In the genomic region with DNA sequence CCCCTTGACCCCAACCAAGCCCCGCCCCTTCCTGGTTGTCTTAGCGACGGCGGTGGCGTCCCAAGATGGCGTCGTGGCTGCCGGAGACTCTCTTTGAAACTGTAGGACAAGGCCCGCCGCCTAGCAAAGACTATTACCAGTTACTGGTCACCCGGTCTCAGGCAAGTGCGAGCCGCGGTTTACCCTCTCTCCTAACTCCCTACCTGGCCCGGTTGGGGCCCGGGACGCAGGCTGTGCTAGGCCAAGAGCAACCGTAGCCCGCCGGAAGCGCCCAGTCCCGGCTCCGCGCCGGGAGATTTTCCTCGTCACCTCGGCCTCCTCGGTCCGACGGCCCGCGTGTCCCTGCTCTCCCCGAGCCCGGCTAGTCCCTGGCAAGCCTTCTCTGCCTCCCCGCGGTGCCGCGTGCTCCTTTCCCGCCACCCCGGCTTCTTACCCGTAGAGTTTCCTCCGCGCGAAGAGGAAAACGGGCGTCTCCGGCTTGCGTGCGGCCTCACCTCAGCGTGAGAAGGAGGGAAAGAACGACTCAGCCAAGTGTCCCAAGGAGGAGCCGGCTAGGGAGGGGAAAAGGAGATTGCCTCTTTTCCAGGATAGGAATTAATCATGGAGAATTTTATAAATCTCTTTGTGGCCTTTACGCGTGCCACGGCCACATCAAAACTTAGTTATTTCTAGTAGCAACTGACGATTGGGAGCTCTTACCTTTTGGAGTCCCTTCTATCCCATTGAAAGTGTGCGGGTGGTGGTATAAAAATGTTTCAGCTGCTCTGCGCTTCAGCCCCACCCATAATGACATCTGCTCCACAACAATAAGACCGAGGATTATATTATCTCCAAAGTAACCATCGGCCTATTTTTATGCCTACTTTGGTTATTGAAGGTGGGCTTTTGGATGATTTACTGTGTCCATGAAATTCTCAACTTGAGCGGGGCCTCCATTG, we compare ENCODE assay signal across 8 cellular contexts. TPM values are rescaled to one million over a fixed set of nuclear protein-coding genes. Genes with fewer than 3 reads are reported as not detected.
DNase-seq lines count a peak whose midpoint lies in the region; ATAC-seq and TF ChIP-seq lines count a peak whose summit lies in the region.

Gene FBXO36 (plus strand): TSS at position 55 of the 938 bp plus-strand sequence. CDS start 11 bp downstream, at position 66.

- peak within 1 kb of the TSS; percentile 92 for H3K4me2 ChIP-seq in DND-41 (ENCODE audit: insufficient read depth, low read length)

- peak; percentile 60 for ATAC-seq in DND-41 (ENCODE audit: insufficient read depth, low read depth)
- ATAC-seq in GM21619 (IDR thresholded peaks at IDR 0.05; ENCODE audit: unreplicated experiment), result peak; percentile 62

- H3K9me3 ChIP-seq in DND-41 (ENCODE audit: insufficient read depth, low read length, severe bottlenecking), result no peaks in the 10 kb centered on the region
- no peaks in the 10 kb centered on the region for H3K9me3 ChIP-seq in cardiac muscle cell (ENCODE audit: low read depth)

- peak within 1 kb of the TSS; percentile 92 for H3K9ac ChIP-seq in DND-41 (ENCODE audit: low read depth, low read length)

- peak within 1 kb of the TSS; percentile 89 for H2AFZ ChIP-seq in DND-41 (ENCODE audit: low read depth, low read length)

- H3K4me3 ChIP-seq in DND-41 (ENCODE audit: low read depth in 1 of 2, low read length in 2 of 2) (peak within 1 kb of the TSS; percentile 72 to 85), cardiac muscle cell (peak within 1 kb of the TSS; percentile 83), urinary bladder (ENCODE audit: low read depth, low read length) (peak within 1 kb of the TSS; percentile 93)

- peaks cover 3% of the 10 kb centered on the region for H3K36me3 Mint-ChIP-seq in IgD-negative memory B cell
- peaks cover 3% of the 10 kb centered on the region for H3K36me3 Mint-ChIP-seq in progenitor cell of endocrine pancreas (ENCODE audit: insufficient read depth)

- H3K4me1 ChIP-seq in DND-41 (ENCODE audit: insufficient read depth, low read length) (peaks cover 46% of the 10 kb centered on the region), cardiac muscle cell (ENCODE audit: low read depth) (peaks cover 11% of the 10 kb centered on the region), urinary bladder (ENCODE audit: insufficient read depth) (no peaks in the 10 kb centered on the region)

- H4K20me1 ChIP-seq in DND-41 (ENCODE audit: insufficient read depth, low read length), result peaks cover 9% of the 10 kb centered on the region; the same call in 1 of the 2 replicates

- H3K27me3 Mint-ChIP-seq in IgD-negative memory B cell (peaks cover 1% of the 10 kb centered on the region), progenitor cell of endocrine pancreas (no peaks in the 10 kb centered on the region)

- H3K27me3 ChIP-seq in DND-41 (ENCODE audit: insufficient read depth, low read length, poor library complexity) (no peaks in the 10 kb centered on the region), cardiac muscle cell (no peaks in the 10 kb centered on the region)

- peak within 1 kb of the TSS; percentile 99 to 100 (median 99) for H3K27ac Mint-ChIP-seq in IgD-negative memory B cell
- H3K27ac Mint-ChIP-seq in progenitor cell of endocrine pancreas, result peak within 1 kb of the TSS; percentile 99

- under 1% methylated on average over 61 of the region's 61 CpGs for WGBS in urinary bladder

- TF ChIP-seq CTCF in DND-41 (IDR thresholded peaks at IDR 0.05; ENCODE audit: borderline replicate concordance, extremely low read depth, low read length, poor library complexity, severe bottlenecking), result no peak
- no peak for TF ChIP-seq CTCF in cardiac muscle cell (IDR thresholded peaks at IDR 0.05; ENCODE audit: low read depth, low read length)
- TF ChIP-seq CTCF in progenitor cell of endocrine pancreas (IDR thresholded peaks at IDR 0.05; ENCODE audit: unreplicated experiment), result no peak

- H3K9me3 Mint-ChIP-seq in IgD-negative memory B cell (peaks cover 0 to 1% (median 0%) of the 10 kb centered on the region in 3 donors), progenitor cell of endocrine pancreas (ENCODE audit: low read depth) (no peaks in the 10 kb centered on the region)

- DNase-seq in DND-41 (peak; percentile 60), RKO (ENCODE audit: low spot score) (peak; percentile 86), cardiac muscle cell (ENCODE audit: low read depth in 1 of 2, low spot score in 1 of 2) (peak in 1 of 2 donors; percentile 91), progenitor cell of endocrine pancreas (ENCODE audit: low spot score, unreplicated experiment) (peak; percentile 76)
- peak; percentile 90 for DNase-seq in activated naive CD4-positive, alpha-beta T cell treated with anti-CD3 and anti-CD28 coated beads, Interleukin-2, amount 50 U/mL, for 16 hours

- H3K4me3 Mint-ChIP-seq in IgD-negative memory B cell, result peak within 1 kb of the TSS; percentile 96 to 100 (median 98)
- peak within 1 kb of the TSS; percentile 99 for H3K4me3 Mint-ChIP-seq in progenitor cell of endocrine pancreas (ENCODE audit: low read depth)

- H3K79me2 ChIP-seq in DND-41 (ENCODE audit: insufficient read depth, low read length), result peaks cover 67% of the 10 kb centered on the region

- H3K4me1 Mint-ChIP-seq in IgD-negative memory B cell, result peaks cover 25 to 31% (median 25%) of the 10 kb centered on the region in 3 donors
- peaks cover 14% of the 10 kb centered on the region for H3K4me1 Mint-ChIP-seq in progenitor cell of endocrine pancreas (ENCODE audit: low read depth)

- peak within 1 kb of the TSS; percentile 93 for H3K27ac ChIP-seq in DND-41 (ENCODE audit: low read length)
- peak within 1 kb of the TSS; percentile 99 for H3K27ac ChIP-seq in cardiac muscle cell
- peak within 1 kb of the TSS; percentile 96 for H3K27ac ChIP-seq in urinary bladder (ENCODE audit: low read depth)

- peaks cover 5% of the 10 kb centered on the region for H3K36me3 ChIP-seq in DND-41 (ENCODE audit: insufficient read depth, low read length)
- H3K36me3 ChIP-seq in cardiac muscle cell, result no peaks in the 10 kb centered on the region
- no peaks in the 10 kb centered on the region for H3K36me3 ChIP-seq in urinary bladder (ENCODE audit: insufficient read depth)

RNA-seq across cellular contexts. Expression of gene FBXO36, which starts in this region (rescaled TPM):
- polyA plus RNA-seq in IgD-negative memory B cell, result 0.63 TPM
- total RNA-seq in cardiac muscle cell, result 2.8 and 5.7 TPM in 2 replicates
- polyA plus RNA-seq in cardiac muscle cell, result 4.8 and 10.1 TPM in 2 replicates
- total RNA-seq in progenitor cell of endocrine pancreas, result 3.9 and 4.0 TPM in 2 replicates
- total RNA-seq in urinary bladder, result 3.2 TPM
- 2.3 TPM for polyA plus RNA-seq in urinary bladder
